Comparison of ENCODE assay signal across 18 cellular contexts in genomic region chr6:47678739-47679138, GRCh38. TPM values are rescaled to one million over a fixed set of nuclear protein-coding genes. Genes with fewer than 3 reads are reported as not detected.
DNase-seq lines count a peak whose midpoint lies in the region; FAIRE-seq lines count a peak whose summit lies in the region.
"Had no signal": no experiment of that assay in that cellular context is flagged by ENCODE, and none has a peak within 500 bp of the region (broad histone marks: within the 10 kb centered on the region; RNA-seq: fewer than 3 reads in every experiment).

No MANE protein-coding gene starts in this region.

- FAIRE-seq in HTR-8/SVneo (lab: Jason Lieb, UNC): no peak
- FAIRE-seq: A549, D721Med, GM12878, GM12892, GM18507 had no signal

- peak; percentile 9 for DNase-seq in NCI-H2029 (lab: John Stamatoyannopoulos, UW)
- DNase-seq in NCI-H2029 treated with DMSO at 0.1 percent for 48 hours (lab: John Stamatoyannopoulos, UW): no peak
- DNase-seq in cerebellum (ENCODE audit: low spot score): peak; percentile 58
- no peak for DNase-seq in HTR-8/SVneo (ENCODE audit: insufficient read length, low spot score)
- DNase-seq in NCI-H446 treated with DMSO at 0.1 percent for 48 hours (lab: John Stamatoyannopoulos, UW): no peak
- DNase-seq: AML-193; Caco-2; Calu3; CD4-positive, alpha-beta T cell; CD8-positive, alpha-beta T cell; DMS79 treated with DMSO at 0.1 percent for 48 hours; GDM1 had no signal

RNA-seq across cellular contexts. Expression of gene ADGRF4, which starts 19.6 kb away (rescaled TPM):
- 0.18 TPM for total RNA-seq in cerebellum
- total RNA-seq: B cell; CD4-positive, alpha-beta T cell; CD8-positive, alpha-beta T cell had no signal

Comparison
In these comparisons a context has a peak if more than half of its experiments do, and no peak if none do; other contexts are left out.
1. DNase-seq: peak in NCI-H2029 (single experiment) and cerebellum (single experiment); none in NCI-H2029 treated with DMSO at 0.1 percent for 48 hours (single experiment), HTR-8/SVneo (single experiment) and NCI-H446 treated with DMSO at 0.1 percent for 48 hours (single experiment).